Comparison of ENCODE assay signal across 1 cellular context in the genomic region with DNA sequence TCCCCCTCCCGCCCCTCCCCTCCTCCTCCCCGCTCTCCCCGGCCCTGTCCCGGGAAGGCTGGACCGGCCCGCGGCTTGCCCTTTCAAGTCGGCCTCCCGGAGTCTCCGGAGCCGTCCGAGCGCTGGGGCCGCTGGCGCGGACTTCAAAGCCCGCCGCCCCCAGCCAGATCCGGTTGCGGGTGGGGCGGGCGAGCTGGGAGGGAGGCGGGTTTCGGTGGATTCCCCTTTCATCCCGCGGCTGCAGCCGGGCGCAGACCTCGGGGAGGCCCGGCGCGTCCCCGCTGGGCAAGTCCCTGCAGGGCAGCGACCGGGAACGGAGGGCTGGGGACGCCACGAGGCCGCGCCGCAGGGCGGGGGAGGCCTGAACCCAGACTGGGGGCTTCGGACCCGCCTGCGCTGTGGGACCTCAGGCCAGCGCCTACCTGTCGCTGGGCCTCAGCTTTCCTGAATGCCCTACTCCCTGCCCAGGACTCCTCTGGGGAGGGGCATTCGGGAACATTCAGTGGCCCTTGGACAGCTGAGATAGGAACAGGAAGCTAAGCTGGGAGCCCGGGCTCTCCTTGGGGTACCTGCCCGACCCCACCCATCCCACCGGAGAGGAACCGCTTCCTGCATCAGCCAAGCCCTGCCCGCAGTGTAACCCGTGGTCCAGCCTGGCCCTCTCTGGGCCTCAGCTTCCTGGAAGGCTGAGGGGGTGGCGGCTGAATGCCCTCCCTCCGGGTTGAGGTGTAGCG.
TF ChIP-seq lines count a peak whose summit lies in the region.

No MANE protein-coding gene starts in this region.

TF ChIP-seq in HepG2, 621 proteins besides CTCF, POLR2A, EP300 and RAD21 (continued from another document and continues in another):
- TF ChIP-seq, protein P1, sequence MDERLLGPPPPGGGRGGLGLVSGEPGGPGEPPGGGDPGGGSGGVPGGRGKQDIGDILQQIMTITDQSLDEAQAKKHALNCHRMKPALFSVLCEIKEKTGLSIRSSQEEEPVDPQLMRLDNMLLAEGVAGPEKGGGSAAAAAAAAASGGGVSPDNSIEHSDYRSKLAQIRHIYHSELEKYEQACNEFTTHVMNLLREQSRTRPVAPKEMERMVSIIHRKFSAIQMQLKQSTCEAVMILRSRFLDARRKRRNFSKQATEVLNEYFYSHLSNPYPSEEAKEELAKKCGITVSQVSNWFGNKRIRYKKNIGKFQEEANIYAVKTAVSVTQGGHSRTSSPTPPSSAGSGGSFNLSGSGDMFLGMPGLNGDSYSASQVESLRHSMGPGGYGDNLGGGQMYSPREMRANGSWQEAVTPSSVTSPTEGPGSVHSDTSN (CRISPR knock-in tag; IDR thresholded peaks at IDR 0.05): no peak
- TF ChIP-seq ETV5 (CRISPR knock-in tag; IDR thresholded peaks at IDR 0.05; ENCODE audit: borderline replicate concordance): peak; percentile 100
- no peak for TF ChIP-seq SRSF4 (IDR thresholded peaks at IDR 0.05; ENCODE audit: low read depth, low read length, poor library complexity, severe bottlenecking)
- no peak for TF ChIP-seq ZNF224 (CRISPR knock-in tag; IDR thresholded peaks at IDR 0.05)
- peak; percentile 64; the same call in 1 of the 2 replicates for TF ChIP-seq KDM1A (CRISPR knock-in tag; IDR thresholded peaks at IDR 0.05)
- no peak for TF ChIP-seq MTF2 (CRISPR knock-in tag; IDR thresholded peaks at IDR 0.05; ENCODE audit: borderline replicate concordance)
- TF ChIP-seq, protein P2, sequence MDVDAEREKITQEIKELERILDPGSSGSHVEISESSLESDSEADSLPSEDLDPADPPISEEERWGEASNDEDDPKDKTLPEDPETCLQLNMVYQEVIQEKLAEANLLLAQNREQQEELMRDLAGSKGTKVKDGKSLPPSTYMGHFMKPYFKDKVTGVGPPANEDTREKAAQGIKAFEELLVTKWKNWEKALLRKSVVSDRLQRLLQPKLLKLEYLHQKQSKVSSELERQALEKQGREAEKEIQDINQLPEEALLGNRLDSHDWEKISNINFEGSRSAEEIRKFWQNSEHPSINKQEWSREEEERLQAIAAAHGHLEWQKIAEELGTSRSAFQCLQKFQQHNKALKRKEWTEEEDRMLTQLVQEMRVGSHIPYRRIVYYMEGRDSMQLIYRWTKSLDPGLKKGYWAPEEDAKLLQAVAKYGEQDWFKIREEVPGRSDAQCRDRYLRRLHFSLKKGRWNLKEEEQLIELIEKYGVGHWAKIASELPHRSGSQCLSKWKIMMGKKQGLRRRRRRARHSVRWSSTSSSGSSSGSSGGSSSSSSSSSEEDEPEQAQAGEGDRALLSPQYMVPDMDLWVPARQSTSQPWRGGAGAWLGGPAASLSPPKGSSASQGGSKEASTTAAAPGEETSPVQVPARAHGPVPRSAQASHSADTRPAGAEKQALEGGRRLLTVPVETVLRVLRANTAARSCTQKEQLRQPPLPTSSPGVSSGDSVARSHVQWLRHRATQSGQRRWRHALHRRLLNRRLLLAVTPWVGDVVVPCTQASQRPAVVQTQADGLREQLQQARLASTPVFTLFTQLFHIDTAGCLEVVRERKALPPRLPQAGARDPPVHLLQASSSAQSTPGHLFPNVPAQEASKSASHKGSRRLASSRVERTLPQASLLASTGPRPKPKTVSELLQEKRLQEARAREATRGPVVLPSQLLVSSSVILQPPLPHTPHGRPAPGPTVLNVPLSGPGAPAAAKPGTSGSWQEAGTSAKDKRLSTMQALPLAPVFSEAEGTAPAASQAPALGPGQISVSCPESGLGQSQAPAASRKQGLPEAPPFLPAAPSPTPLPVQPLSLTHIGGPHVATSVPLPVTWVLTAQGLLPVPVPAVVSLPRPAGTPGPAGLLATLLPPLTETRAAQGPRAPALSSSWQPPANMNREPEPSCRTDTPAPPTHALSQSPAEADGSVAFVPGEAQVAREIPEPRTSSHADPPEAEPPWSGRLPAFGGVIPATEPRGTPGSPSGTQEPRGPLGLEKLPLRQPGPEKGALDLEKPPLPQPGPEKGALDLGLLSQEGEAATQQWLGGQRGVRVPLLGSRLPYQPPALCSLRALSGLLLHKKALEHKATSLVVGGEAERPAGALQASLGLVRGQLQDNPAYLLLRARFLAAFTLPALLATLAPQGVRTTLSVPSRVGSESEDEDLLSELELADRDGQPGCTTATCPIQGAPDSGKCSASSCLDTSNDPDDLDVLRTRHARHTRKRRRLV (CRISPR knock-in tag; IDR thresholded peaks at IDR 0.05): peak; percentile 81; the same call in 1 of the 2 replicates
- TF ChIP-seq ZKSCAN8 (CRISPR knock-in tag; IDR thresholded peaks at IDR 0.05; ENCODE audit: borderline replicate concordance): peak; percentile 66; the same call in 1 of the 2 replicates
- TF ChIP-seq IRF2 (CRISPR knock-in tag; IDR thresholded peaks at IDR 0.05): peak; percentile 74
- TF ChIP-seq, protein P3, sequence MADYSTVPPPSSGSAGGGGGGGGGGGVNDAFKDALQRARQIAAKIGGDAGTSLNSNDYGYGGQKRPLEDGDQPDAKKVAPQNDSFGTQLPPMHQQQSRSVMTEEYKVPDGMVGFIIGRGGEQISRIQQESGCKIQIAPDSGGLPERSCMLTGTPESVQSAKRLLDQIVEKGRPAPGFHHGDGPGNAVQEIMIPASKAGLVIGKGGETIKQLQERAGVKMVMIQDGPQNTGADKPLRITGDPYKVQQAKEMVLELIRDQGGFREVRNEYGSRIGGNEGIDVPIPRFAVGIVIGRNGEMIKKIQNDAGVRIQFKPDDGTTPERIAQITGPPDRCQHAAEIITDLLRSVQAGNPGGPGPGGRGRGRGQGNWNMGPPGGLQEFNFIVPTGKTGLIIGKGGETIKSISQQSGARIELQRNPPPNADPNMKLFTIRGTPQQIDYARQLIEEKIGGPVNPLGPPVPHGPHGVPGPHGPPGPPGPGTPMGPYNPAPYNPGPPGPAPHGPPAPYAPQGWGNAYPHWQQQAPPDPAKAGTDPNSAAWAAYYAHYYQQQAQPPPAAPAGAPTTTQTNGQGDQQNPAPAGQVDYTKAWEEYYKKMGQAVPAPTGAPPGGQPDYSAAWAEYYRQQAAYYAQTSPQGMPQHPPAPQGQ (CRISPR knock-in tag; IDR thresholded peaks at IDR 0.05; ENCODE audit: borderline replicate concordance): peak; percentile 88; the same call in 1 of the 2 replicates
- TF ChIP-seq PTBP1 (IDR thresholded peaks at IDR 0.05; ENCODE audit: low read depth, low read length, poor library complexity, severe bottlenecking): peak; percentile 29
- TF ChIP-seq, protein P4, sequence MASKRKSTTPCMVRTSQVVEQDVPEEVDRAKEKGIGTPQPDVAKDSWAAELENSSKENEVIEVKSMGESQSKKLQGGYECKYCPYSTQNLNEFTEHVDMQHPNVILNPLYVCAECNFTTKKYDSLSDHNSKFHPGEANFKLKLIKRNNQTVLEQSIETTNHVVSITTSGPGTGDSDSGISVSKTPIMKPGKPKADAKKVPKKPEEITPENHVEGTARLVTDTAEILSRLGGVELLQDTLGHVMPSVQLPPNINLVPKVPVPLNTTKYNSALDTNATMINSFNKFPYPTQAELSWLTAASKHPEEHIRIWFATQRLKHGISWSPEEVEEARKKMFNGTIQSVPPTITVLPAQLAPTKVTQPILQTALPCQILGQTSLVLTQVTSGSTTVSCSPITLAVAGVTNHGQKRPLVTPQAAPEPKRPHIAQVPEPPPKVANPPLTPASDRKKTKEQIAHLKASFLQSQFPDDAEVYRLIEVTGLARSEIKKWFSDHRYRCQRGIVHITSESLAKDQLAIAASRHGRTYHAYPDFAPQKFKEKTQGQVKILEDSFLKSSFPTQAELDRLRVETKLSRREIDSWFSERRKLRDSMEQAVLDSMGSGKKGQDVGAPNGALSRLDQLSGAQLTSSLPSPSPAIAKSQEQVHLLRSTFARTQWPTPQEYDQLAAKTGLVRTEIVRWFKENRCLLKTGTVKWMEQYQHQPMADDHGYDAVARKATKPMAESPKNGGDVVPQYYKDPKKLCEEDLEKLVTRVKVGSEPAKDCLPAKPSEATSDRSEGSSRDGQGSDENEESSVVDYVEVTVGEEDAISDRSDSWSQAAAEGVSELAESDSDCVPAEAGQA (IDR thresholded peaks at IDR 0.05; ENCODE audit: low read depth): peak; percentile 25; the same call in 1 of the 2 replicates
- TF ChIP-seq, protein P4 (CRISPR knock-in tag; IDR thresholded peaks at IDR 0.05; ENCODE audit: borderline replicate concordance): peak; percentile 62; the same call in 1 of the 2 replicates
- no peak for TF ChIP-seq RAD51 (IDR thresholded peaks at IDR 0.05; ENCODE audit: borderline replicate concordance)
- TF ChIP-seq ZNF891 (CRISPR knock-in tag; IDR thresholded peaks at IDR 0.05): peak; percentile 4; the same call in 1 of the 2 replicates
- TF ChIP-seq, protein P5, sequence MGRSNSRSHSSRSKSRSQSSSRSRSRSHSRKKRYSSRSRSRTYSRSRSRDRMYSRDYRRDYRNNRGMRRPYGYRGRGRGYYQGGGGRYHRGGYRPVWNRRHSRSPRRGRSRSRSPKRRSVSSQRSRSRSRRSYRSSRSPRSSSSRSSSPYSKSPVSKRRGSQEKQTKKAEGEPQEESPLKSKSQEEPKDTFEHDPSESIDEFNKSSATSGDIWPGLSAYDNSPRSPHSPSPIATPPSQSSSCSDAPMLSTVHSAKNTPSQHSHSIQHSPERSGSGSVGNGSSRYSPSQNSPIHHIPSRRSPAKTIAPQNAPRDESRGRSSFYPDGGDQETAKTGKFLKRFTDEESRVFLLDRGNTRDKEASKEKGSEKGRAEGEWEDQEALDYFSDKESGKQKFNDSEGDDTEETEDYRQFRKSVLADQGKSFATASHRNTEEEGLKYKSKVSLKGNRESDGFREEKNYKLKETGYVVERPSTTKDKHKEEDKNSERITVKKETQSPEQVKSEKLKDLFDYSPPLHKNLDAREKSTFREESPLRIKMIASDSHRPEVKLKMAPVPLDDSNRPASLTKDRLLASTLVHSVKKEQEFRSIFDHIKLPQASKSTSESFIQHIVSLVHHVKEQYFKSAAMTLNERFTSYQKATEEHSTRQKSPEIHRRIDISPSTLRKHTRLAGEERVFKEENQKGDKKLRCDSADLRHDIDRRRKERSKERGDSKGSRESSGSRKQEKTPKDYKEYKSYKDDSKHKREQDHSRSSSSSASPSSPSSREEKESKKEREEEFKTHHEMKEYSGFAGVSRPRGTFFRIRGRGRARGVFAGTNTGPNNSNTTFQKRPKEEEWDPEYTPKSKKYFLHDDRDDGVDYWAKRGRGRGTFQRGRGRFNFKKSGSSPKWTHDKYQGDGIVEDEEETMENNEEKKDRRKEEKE (IDR thresholded peaks at IDR 0.05): no peak
- no peak for TF ChIP-seq MTA3 (CRISPR knock-in tag; IDR thresholded peaks at IDR 0.05)
- TF ChIP-seq, protein P6, sequence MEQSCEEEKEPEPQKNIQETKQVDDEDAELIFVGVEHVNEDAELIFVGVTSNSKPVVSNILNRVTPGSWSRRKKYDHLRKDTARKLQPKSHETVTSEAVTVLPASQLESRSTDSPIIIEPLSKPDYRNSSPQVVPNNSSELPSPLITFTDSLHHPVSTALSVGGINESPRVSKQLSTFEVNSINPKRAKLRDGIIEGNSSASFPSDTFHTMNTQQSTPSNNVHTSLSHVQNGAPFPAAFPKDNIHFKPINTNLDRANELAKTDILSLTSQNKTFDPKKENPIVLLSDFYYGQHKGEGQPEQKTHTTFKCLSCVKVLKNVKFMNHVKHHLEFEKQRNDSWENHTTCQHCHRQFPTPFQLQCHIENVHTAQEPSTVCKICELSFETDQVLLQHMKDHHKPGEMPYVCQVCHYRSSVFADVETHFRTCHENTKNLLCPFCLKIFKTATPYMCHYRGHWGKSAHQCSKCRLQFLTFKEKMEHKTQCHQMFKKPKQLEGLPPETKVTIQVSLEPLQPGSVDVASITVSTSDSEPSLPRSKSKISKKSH (CRISPR knock-in tag; IDR thresholded peaks at IDR 0.05; ENCODE audit: borderline replicate concordance): no peak; the same call in 1 of the 2 replicates
- TF ChIP-seq HNRNPLL (IDR thresholded peaks at IDR 0.05; ENCODE audit: low read depth, low read length, poor library complexity, severe bottlenecking): peak; percentile 84
- TF ChIP-seq, protein P7, sequence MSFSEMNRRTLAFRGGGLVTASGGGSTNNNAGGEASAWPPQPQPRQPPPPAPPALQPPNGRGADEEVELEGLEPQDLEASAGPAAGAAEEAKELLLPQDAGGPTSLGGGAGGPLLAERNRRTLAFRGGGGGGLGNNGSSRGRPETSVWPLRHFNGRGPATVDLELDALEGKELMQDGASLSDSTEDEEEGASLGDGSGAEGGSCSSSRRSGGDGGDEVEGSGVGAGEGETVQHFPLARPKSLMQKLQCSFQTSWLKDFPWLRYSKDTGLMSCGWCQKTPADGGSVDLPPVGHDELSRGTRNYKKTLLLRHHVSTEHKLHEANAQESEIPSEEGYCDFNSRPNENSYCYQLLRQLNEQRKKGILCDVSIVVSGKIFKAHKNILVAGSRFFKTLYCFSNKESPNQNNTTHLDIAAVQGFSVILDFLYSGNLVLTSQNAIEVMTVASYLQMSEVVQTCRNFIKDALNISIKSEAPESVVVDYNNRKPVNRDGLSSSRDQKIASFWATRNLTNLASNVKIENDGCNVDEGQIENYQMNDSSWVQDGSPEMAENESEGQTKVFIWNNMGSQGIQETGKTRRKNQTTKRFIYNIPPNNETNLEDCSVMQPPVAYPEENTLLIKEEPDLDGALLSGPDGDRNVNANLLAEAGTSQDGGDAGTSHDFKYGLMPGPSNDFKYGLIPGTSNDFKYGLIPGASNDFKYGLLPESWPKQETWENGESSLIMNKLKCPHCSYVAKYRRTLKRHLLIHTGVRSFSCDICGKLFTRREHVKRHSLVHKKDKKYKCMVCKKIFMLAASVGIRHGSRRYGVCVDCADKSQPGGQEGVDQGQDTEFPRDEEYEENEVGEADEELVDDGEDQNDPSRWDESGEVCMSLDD (CRISPR knock-in tag; IDR thresholded peaks at IDR 0.05; ENCODE audit: borderline replicate concordance): peak; percentile 86; the same call in 1 of the 2 replicates
- TF ChIP-seq, protein P8, sequence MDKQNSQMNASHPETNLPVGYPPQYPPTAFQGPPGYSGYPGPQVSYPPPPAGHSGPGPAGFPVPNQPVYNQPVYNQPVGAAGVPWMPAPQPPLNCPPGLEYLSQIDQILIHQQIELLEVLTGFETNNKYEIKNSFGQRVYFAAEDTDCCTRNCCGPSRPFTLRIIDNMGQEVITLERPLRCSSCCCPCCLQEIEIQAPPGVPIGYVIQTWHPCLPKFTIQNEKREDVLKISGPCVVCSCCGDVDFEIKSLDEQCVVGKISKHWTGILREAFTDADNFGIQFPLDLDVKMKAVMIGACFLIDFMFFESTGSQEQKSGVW (CRISPR knock-in tag; IDR thresholded peaks at IDR 0.05; ENCODE audit: borderline replicate concordance): no peak; the same call in 1 of the 2 replicates
- TF ChIP-seq ZNF569 (CRISPR knock-in tag; IDR thresholded peaks at IDR 0.05; ENCODE audit: borderline replicate concordance): 0 out of 2 replicates have a peak, but pooled peaks have one; percentile 32
- TF ChIP-seq SMAD9 (CRISPR knock-in tag; IDR thresholded peaks at IDR 0.05): peak; percentile 66; the same call in 1 of the 2 replicates
- peak; percentile 55 for TF ChIP-seq ZNF263 (CRISPR knock-in tag; IDR thresholded peaks at IDR 0.05)
- peak; percentile 66; the same call in 1 of the 2 replicates for TF ChIP-seq ZNF235 (CRISPR knock-in tag; IDR thresholded peaks at IDR 0.05; ENCODE audit: borderline replicate concordance)
- no peak; the same call in 1 of the 2 replicates for TF ChIP-seq JDP2 (CRISPR knock-in tag; IDR thresholded peaks at IDR 0.05; ENCODE audit: borderline replicate concordance)
